ENCODE assay signal across 1 cellular context in the genomic region with DNA sequence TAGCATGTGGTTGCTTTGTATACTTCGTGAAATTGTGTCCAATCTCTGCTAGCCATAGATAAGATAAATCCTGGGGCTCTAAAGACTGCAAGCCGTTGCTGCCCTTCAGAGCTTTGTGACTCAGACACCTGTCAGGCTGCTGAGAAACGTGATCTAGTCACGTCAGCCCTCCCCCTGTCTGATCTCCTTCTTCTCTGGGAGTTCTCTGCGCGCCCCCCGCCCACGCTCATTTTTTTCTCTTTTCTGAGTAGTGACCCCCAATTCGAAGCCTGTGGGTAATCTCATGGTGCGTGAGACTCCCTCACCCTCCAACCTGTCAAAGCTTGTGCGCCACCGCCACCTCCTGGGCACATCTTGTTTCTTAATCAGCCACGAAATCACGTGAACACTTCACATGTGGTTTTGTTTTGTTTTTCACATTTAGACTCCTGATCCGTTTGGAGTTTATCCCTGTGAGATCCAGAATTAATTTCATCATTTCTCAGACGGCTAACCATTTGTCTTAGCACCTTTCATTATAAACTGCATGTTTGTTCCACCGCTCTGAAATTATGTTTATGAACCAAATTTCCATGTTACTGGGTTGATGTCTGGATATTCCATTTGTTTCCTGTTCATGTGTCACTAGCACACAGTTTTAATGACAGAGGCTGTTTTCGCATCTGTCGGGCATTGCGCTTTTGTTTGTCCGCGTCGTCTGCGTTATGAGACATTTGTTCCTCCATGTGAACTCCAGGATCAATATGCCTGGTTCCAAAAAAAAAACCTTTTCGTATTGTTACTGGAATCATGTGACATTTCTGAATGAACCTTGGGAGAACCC.
TF ChIP-seq lines count a peak whose summit lies in the region.

No MANE protein-coding gene starts in this region.

TF ChIP-seq in GM12878, 131 proteins besides CTCF, POLR2A, EP300 and RAD21 (continued from another document):
- TF ChIP-seq, protein P1, sequence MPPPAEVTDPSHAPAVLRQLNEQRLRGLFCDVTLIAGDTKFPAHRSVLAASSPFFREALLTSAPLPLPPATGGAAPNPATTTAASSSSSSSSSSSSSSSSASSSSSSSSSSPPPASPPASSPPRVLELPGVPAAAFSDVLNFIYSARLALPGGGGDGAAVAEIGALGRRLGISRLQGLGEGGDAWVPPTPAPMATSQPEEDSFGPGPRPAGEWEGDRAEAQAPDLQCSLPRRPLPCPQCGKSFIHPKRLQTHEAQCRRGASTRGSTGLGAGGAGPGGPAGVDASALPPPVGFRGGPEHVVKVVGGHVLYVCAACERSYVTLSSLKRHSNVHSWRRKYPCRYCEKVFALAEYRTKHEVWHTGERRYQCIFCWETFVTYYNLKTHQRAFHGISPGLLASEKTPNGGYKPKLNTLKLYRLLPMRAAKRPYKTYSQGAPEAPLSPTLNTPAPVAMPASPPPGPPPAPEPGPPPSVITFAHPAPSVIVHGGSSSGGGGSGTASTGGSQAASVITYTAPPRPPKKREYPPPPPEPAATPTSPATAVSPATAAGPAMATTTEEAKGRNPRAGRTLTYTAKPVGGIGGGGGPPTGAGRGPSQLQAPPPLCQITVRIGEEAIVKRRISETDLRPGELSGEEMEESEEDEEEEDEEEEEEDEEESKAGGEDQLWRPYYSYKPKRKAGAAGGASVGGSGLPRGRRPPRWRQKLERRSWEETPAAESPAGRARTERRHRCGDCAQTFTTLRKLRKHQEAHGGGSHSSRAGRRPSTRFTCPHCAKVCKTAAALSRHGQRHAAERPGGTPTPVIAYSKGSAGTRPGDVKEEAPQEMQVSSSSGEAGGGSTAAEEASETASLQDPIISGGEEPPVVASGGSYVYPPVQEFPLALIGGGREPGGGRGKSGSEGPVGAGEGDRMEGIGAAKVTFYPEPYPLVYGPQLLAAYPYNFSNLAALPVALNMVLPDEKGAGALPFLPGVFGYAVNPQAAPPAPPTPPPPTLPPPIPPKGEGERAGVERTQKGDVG (CRISPR knock-in tag; IDR thresholded peaks at IDR 0.05): no peak
- TF ChIP-seq ZSCAN29 (IDR thresholded peaks at IDR 0.05) (no peak), ZNF274 (IDR thresholded peaks at IDR 0.05; ENCODE audit: insufficient read depth, insufficient read length) (no peak), PRDM15 (CRISPR knock-in tag; IDR thresholded peaks at IDR 0.05) (no peak), BACH1 (IDR thresholded peaks at IDR 0.05; ENCODE audit: borderline replicate concordance) (peak; percentile 59; the same call in 1 of the 2 replicates), RFX5 (IDR thresholded peaks at IDR 0.05; ENCODE audit: low read depth, low read length) (no peak), PAX8 (IDR thresholded peaks at IDR 0.05) (no peak), SMARCA5 (IDR thresholded peaks at IDR 0.05) (0 out of 2 replicates have a peak, but pooled peaks have one; percentile 61), SIX5 (IDR thresholded peaks at IDR 0.05; ENCODE audit: low read depth, low read length, severe bottlenecking) (no peak), NFIC (IDR thresholded peaks at IDR 0.05; ENCODE audit: low read depth, low read length) (peak; percentile 7; the same call in 1 of the 2 replicates), BHLHE40 (IDR thresholded peaks at IDR 0.05; ENCODE audit: borderline replicate concordance in 1 of 2, low read depth in 2 of 2, low read length in 1 of 2) (peak; percentile 96 to 98), ZBTB33 (IDR thresholded peaks at IDR 0.05) (no peak)
